ENCODE assay signal across 21 cellular contexts in the genomic region with DNA sequence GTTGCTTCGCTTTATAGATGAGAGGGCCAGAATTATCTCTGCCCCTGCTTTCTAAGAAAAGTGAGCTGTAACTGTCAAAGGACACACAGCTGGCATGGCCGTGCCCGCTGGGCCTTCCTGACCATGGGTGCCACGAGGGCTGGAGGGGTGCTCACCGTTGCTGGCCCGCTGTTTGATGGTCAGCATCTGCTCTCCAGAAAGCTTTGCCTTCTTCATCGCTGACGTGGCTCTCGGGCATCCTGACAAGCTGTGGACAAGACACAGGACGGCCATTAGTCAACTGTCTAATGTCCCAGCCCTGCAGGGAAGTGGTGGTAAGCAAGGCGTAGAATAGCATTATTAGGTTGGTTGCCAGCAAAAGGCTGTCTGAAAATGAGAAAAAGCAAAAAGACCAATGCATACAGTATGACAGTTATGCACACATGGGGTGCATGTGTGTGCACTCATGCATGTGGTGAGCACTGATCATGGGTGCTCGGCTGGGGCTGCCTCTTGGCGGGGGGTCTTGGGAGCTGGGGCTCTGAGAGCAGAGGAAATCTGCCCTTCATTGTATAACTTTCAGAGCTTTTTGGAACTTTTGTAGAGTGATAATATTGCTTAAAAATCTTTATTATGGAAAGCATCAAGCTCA.
"Had no signal": no experiment of that assay in that cellular context is flagged by ENCODE, and none has a peak within 500 bp of the region (broad histone marks: within the 10 kb centered on the region; RNA-seq: fewer than 3 reads in every experiment).

No MANE protein-coding gene starts in this region.

- H3K9me3 Mint-ChIP-seq: activated T-cell treated with anti-CD3 and anti-CD28 coated beads, Interleukin-2, amount 50 U/mL, for 24 hours; naive thymus-derived CD8-positive, alpha-beta T cell had no signal

- DNase-seq: activated CD4-positive, alpha-beta memory T cell treated with anti-CD3 and anti-CD28 coated beads, Interleukin-2, amount 10 ng/mL, durations not matched to agents 7 days and 5 days; activated CD4-positive, alpha-beta T cell treated with anti-CD3 and anti-CD28 coated beads for 36 hours; activated naive CD4-positive, alpha-beta T cell treated with anti-CD3 and anti-CD28 coated beads, Interleukin-2, amount 50 U/mL, for 16 hours; activated T-cell treated with anti-CD3 and anti-CD28 coated beads, Interleukin-2, amount 50 U/mL, for 24 hours; adrenal gland; erythroblast; left ventricle myocardium inferior; mesenchymal stem cell; small intestine; stimulated activated CD4-positive, alpha-beta T cell treated with anti-CD3 and anti-CD28 coated beads, Interleukin-4, amount 100 ng/mL, for 4 hours; stimulated activated CD8-positive, alpha-beta memory T cell treated with anti-CD3 and anti-CD28 coated beads, Interleukin-4, amount 100 ng/mL, for 48 hours; stimulated activated naive CD4-positive, alpha-beta T cell treated with Interleukin-2 at 50 U/mL for 16 hours; substantia nigra; T-helper 2 cell; transverse colon had no signal

- H3K4me3 Mint-ChIP-seq: activated CD4-positive, alpha-beta memory T cell treated with anti-CD3 and anti-CD28 coated beads, Interleukin-2, amount 10 ng/mL, durations not matched to agents 7 days and 5 days; activated CD4-positive, alpha-beta T cell treated with anti-CD3 and anti-CD28 coated beads for 36 hours; activated T-cell treated with anti-CD3 and anti-CD28 coated beads, Interleukin-2, amount 50 U/mL, for 24 hours had no signal

- H3K9me3 ChIP-seq: adrenal gland, left ventricle myocardium inferior, right atrium auricular region, transverse colon had no signal

- H3K4me1 Mint-ChIP-seq: activated CD4-positive, alpha-beta memory T cell treated with anti-CD3 and anti-CD28 coated beads, Interleukin-2, amount 10 ng/mL, durations not matched to agents 7 days and 5 days; activated CD4-positive, alpha-beta T cell treated with anti-CD3 and anti-CD28 coated beads for 36 hours; naive thymus-derived CD8-positive, alpha-beta T cell had no signal

- H3K4me1 ChIP-seq: adrenal gland, left ventricle myocardium inferior, right atrium auricular region, transverse colon had no signal

- H3K4me3 ChIP-seq: adrenal gland, cardiac muscle cell, dorsolateral prefrontal cortex, hepatocyte, left ventricle myocardium inferior, right atrium auricular region, transverse colon had no signal

- H3K36me3 ChIP-seq: adrenal gland, cardiac muscle cell, left ventricle myocardium inferior, right atrium auricular region, transverse colon had no signal

- H3K27ac Mint-ChIP-seq: activated CD4-positive, alpha-beta memory T cell treated with anti-CD3 and anti-CD28 coated beads, Interleukin-2, amount 10 ng/mL, durations not matched to agents 7 days and 5 days; activated CD4-positive, alpha-beta T cell treated with anti-CD3 and anti-CD28 coated beads for 36 hours had no signal

- H3K36me3 Mint-ChIP-seq: naive thymus-derived CD8-positive, alpha-beta T cell had no signal

- ATAC-seq: activated CD4-positive, alpha-beta T cell treated with anti-CD3 and anti-CD28 coated beads for 36 hours; naive thymus-derived CD8-positive, alpha-beta T cell had no signal

- H3K27me3 Mint-ChIP-seq: activated CD4-positive, alpha-beta memory T cell treated with anti-CD3 and anti-CD28 coated beads, Interleukin-2, amount 10 ng/mL, durations not matched to agents 7 days and 5 days; activated CD4-positive, alpha-beta T cell treated with anti-CD3 and anti-CD28 coated beads for 36 hours; activated T-cell treated with anti-CD3 and anti-CD28 coated beads, Interleukin-2, amount 50 U/mL, for 24 hours had no signal

- FAIRE-seq: keratinocyte, small intestine had no signal

- H3K27ac ChIP-seq: adrenal gland, cardiac muscle cell, dorsolateral prefrontal cortex, hepatocyte, left ventricle myocardium inferior, right atrium auricular region, transverse colon had no signal
